In the genomic region with DNA sequence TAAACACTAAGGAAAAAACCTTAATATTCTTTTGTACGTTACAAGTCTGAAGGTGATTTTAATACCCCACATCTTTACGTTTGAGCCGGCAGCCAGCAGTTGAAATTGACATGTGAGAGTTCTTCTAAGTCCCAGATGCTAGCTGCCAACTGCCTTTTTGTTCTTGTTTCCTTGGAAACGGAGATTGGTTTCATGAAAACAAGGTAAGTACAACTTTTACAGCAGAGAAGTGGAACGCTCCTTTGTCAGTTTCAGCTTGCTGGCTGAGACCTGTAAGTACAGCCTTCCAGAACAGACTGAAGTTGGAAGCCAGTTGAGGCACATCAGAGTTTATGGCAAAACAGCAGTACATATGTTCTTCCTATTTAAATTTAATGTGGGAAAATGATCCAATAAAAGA, we compare ENCODE assay signal across 13 cellular contexts.
A peak's percentile ranks its signal among the peaks of the same experiment; 100 is the strongest.
DNase-seq lines count a peak whose midpoint lies in the region; ATAC-seq, FAIRE-seq and TF ChIP-seq lines count a peak whose summit lies in the region.
"Had no signal": no experiment of that assay in that cellular context is flagged by ENCODE, and none has a peak within 500 bp of the region (broad histone marks: within the 10 kb centered on the region; RNA-seq: fewer than 3 reads in every experiment).

No MANE protein-coding gene starts in this region.

- DNase-seq in GM23338 (ENCODE audit: low spot score) (peak; percentile 83), NCI-H2227 (lab: John Stamatoyannopoulos, UW; ENCODE audit: unreplicated experiment) (peak; percentile 62), choroid plexus epithelial cell (ENCODE audit: low read depth) (peak; percentile 62), T-helper 2 cell (no peak), LoVo (ENCODE audit: low spot score) (no peak), small intestine (no peak)
- DNase-seq: activated CD8-positive, alpha-beta memory T cell treated with anti-CD3 and anti-CD28 coated beads, Interleukin-2, amount 50 U/mL, for 48 hours; Caco-2; OCI-M1 had no signal

- no peaks in the 10 kb centered on the region for H3K27me3 ChIP-seq in GM23338 (ENCODE audit: insufficient read depth)
- no peaks in the 10 kb centered on the region for H3K27me3 ChIP-seq in neural cell (ENCODE audit: insufficient read depth, low read depth, low read length)
- H3K27me3 ChIP-seq in small intestine (ENCODE audit: control insufficient read depth in 2 of 2, insufficient read depth in 2 of 2, low read length in 2 of 2): no peaks in the 10 kb centered on the region
- H3K27me3 ChIP-seq: breast epithelium had no signal

- H3K9me3 ChIP-seq in neural cell (ENCODE audit: low read length) (no peaks in the 10 kb centered on the region), small intestine (ENCODE audit: control insufficient read depth, low read depth) (no peaks in the 10 kb centered on the region)
- H3K9me3 ChIP-seq: breast epithelium, Caco-2 had no signal

- H3K27ac Mint-ChIP-seq in GM23338: no peak overlapping the region
- H3K27ac Mint-ChIP-seq: IgD-negative memory B cell had no signal

- no peaks in the 10 kb centered on the region for H3K27me3 Mint-ChIP-seq in GM23338 (ENCODE audit: insufficient read depth, low read depth, poor library complexity)
- H3K27me3 Mint-ChIP-seq: IgD-negative memory B cell had no signal

- no peak overlapping the region for H3K9ac ChIP-seq in neural cell (ENCODE audit: low read length)

- no peak for FAIRE-seq in small intestine (lab: Jason Lieb, UNC)

- TF ChIP-seq CTCF in GM23338 (conservative IDR thresholded peaks at IDR 0.05; ENCODE audit: low read depth in 2 of 2) (no peak), choroid plexus epithelial cell (conservative IDR thresholded peaks at IDR 0.05; ENCODE audit: low read depth, low read length) (peak; percentile 12), neural cell (IDR thresholded peaks at IDR 0.05; ENCODE audit: poor library complexity, severe bottlenecking) (peak; percentile 63)

- no peak overlapping the region for H3K27ac ChIP-seq in GM23338 (ENCODE audit: low read depth)
- no peak overlapping the region for H3K27ac ChIP-seq in neural cell (ENCODE audit: low read length)
- H3K27ac ChIP-seq in small intestine (ENCODE audit: low read depth in 1 of 2, low read length in 1 of 2): no peak overlapping the region
- H3K27ac ChIP-seq: breast epithelium had no signal

- H3K36me3 Mint-ChIP-seq in GM23338 (ENCODE audit: low read depth): no peaks in the 10 kb centered on the region
- H3K36me3 Mint-ChIP-seq: IgD-negative memory B cell had no signal

- ATAC-seq in GM23338 (peak; percentile 79), HG03378 (IDR thresholded peaks at IDR 0.05; ENCODE audit: unreplicated experiment) (no peak)

- no peak overlapping the region for H2AFZ ChIP-seq in GM23338
- no peak overlapping the region for H2AFZ ChIP-seq in neural cell (ENCODE audit: low read depth, low read length)

- H3K79me2 ChIP-seq in GM23338 (replicated peaks; ENCODE audit: insufficient read depth) (no peaks in the 10 kb centered on the region), neural cell (replicated peaks; ENCODE audit: insufficient read depth, low read length) (no peaks in the 10 kb centered on the region)

- H3K36me3 ChIP-seq in GM23338 (ENCODE audit: insufficient read depth): no peaks in the 10 kb centered on the region
- no peaks in the 10 kb centered on the region for H3K36me3 ChIP-seq in neural cell (ENCODE audit: insufficient read depth, low read length)
- no peaks in the 10 kb centered on the region for H3K36me3 ChIP-seq in small intestine (ENCODE audit: control insufficient read depth in 2 of 2, insufficient read depth in 2 of 2, low read length in 2 of 2)
- H3K36me3 ChIP-seq: breast epithelium had no signal

- H3K4me3 ChIP-seq in GM23338 (no peak overlapping the region), choroid plexus epithelial cell (ENCODE audit: low read depth, low read length) (no peak overlapping the region), neural cell (ENCODE audit: low read length) (no peak overlapping the region), small intestine (ENCODE audit: low read depth in 1 of 2, low read length in 2 of 2) (no peak overlapping the region)
- H3K4me3 ChIP-seq: breast epithelium had no signal

- H3F3A ChIP-seq in GM23338 (replicated peaks; ENCODE audit: low read depth) (no peaks in the 10 kb centered on the region), neural cell (ENCODE audit: insufficient read depth, low read length, poor library complexity, severe bottlenecking) (no peaks in the 10 kb centered on the region)

- H3K9me3 Mint-ChIP-seq in GM23338: no peaks in the 10 kb centered on the region

- TF ChIP-seq RAD21 in neural cell (conservative IDR thresholded peaks at IDR 0.05): peak; percentile 57

- no peaks in the 10 kb centered on the region for H3K9me2 ChIP-seq in GM23338 (ENCODE audit: insufficient read depth)
- H3K9me2 ChIP-seq in neural cell (ENCODE audit: insufficient read depth, low read length): no peaks in the 10 kb centered on the region

- H3K4me3 Mint-ChIP-seq in GM23338: no peak overlapping the region
- H3K4me3 Mint-ChIP-seq: IgD-negative memory B cell had no signal

- H4K20me1 ChIP-seq in GM23338 (replicated peaks; ENCODE audit: insufficient read depth): no peaks in the 10 kb centered on the region
- H4K20me1 ChIP-seq in neural cell (ENCODE audit: insufficient read depth): no peaks in the 10 kb centered on the region

- H3K4me1 Mint-ChIP-seq in GM23338: no peaks in the 10 kb centered on the region
- H3K4me1 Mint-ChIP-seq: IgD-negative memory B cell had no signal

- H3K4me1 ChIP-seq in GM23338 (ENCODE audit: insufficient read depth) (no peaks in the 10 kb centered on the region), small intestine (ENCODE audit: control insufficient read depth in 2 of 2, insufficient read depth in 1 of 2, low read depth in 1 of 2, low read length in 1 of 2) (no peaks in the 10 kb centered on the region)
- H3K4me1 ChIP-seq: breast epithelium, Caco-2 had no signal

- peak; percentile 82 for TF ChIP-seq EP300 in neural cell (conservative IDR thresholded peaks at IDR 0.05; ENCODE audit: poor library complexity, severe bottlenecking)

- H3K4me2 ChIP-seq in GM23338 (no peak overlapping the region), neural cell (ENCODE audit: low read length) (no peak overlapping the region)

- 50 to 63% (median 57%) methylated on average over 5 of the region's 5 CpGs for whole genome bisulfite sequencing in small intestine, 3 donors

TF ChIP-seq in GM23338, 12 proteins besides CTCF, POLR2A, EP300 and RAD21 (continues in another document):
- TF ChIP-seq EZH2 (IDR thresholded peaks at IDR 0.05; ENCODE audit: low read depth, unreplicated experiment): no peak
- TF ChIP-seq ZNF114 (CRISPR knock-in tag; IDR thresholded peaks at IDR 0.05): no peak
- TF ChIP-seq NANOG (IDR thresholded peaks at IDR 0.05; ENCODE audit: borderline replicate concordance): no peak

TF ChIP-seq in neural cell, 6 proteins besides CTCF, POLR2A, EP300 and RAD21:
- TF ChIP-seq SMC3 (conservative IDR thresholded peaks at IDR 0.05; ENCODE audit: poor library complexity) (peak; percentile 40), MXI1 (conservative IDR thresholded peaks at IDR 0.05; ENCODE audit: poor library complexity, severe bottlenecking) (no peak), EZH2 (IDR thresholded peaks at IDR 0.05; ENCODE audit: borderline replicate concordance, insufficient read depth, low read length, poor library complexity, severe bottlenecking) (no peak), TAF1 (IDR thresholded peaks at IDR 0.05; ENCODE audit: low read depth) (no peak), POLR2AphosphoS5 (IDR thresholded peaks at IDR 0.05) (peak; percentile 51)
- TF ChIP-seq, protein P1, sequence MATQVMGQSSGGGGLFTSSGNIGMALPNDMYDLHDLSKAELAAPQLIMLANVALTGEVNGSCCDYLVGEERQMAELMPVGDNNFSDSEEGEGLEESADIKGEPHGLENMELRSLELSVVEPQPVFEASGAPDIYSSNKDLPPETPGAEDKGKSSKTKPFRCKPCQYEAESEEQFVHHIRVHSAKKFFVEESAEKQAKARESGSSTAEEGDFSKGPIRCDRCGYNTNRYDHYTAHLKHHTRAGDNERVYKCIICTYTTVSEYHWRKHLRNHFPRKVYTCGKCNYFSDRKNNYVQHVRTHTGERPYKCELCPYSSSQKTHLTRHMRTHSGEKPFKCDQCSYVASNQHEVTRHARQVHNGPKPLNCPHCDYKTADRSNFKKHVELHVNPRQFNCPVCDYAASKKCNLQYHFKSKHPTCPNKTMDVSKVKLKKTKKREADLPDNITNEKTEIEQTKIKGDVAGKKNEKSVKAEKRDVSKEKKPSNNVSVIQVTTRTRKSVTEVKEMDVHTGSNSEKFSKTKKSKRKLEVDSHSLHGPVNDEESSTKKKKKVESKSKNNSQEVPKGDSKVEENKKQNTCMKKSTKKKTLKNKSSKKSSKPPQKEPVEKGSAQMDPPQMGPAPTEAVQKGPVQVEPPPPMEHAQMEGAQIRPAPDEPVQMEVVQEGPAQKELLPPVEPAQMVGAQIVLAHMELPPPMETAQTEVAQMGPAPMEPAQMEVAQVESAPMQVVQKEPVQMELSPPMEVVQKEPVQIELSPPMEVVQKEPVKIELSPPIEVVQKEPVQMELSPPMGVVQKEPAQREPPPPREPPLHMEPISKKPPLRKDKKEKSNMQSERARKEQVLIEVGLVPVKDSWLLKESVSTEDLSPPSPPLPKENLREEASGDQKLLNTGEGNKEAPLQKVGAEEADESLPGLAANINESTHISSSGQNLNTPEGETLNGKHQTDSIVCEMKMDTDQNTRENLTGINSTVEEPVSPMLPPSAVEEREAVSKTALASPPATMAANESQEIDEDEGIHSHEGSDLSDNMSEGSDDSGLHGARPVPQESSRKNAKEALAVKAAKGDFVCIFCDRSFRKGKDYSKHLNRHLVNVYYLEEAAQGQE (IDR thresholded peaks at IDR 0.05; ENCODE audit: borderline replicate concordance): no peak
TF ChIP-seq in neural cell: peak in this region for 2.

Comparison
In these comparisons a context has a peak if more than half of its experiments do, and no peak if none do; other contexts are left out.
1. DNase-seq: peak in GM23338 (single experiment), NCI-H2227 (single experiment) and choroid plexus epithelial cell (single experiment); none in T-helper 2 cell (0 of 5), LoVo (single experiment) and small intestine (single experiment).
2. CTCF ChIP-seq: peak in choroid plexus epithelial cell (single experiment) and neural cell (single experiment); none in GM23338 (0 of 2).